In genomic region chr5:134590992-134591659, GRCh38 we compare ENCODE assay signal across 8 cellular contexts. TPM values are rescaled to one million over a fixed set of nuclear protein-coding genes. Genes with fewer than 3 reads are reported as not detected.
A peak's percentile ranks its signal among the peaks of the same experiment; 100 is the strongest.
DNase-seq lines count a peak whose midpoint lies in the region; ATAC-seq and TF ChIP-seq lines count a peak whose summit lies in the region.

No MANE protein-coding gene starts in this region.

- 76 to 79% methylated on average over 5 of the region's 5 CpGs for WGBS in endodermal cell (ENCODE audit: insufficient coverage in 1 of 2, insufficient read length in 1 of 2), 2 experiments

- H3K4me3 ChIP-seq in endodermal cell (ENCODE audit: low read length) (no peak overlapping the region), vagina (no peak overlapping the region)

- intact Hi-C loops in vagina (cut with DNase I): no loop called here

- no peak overlapping the region for H3K9ac ChIP-seq in endodermal cell (ENCODE audit: extremely low read depth, low read length, poor library complexity, severe bottlenecking)

- no peak for TF ChIP-seq CTCF in GM13977 (IDR thresholded peaks at IDR 0.05; ENCODE audit: extremely low read depth, insufficient read depth, missing control alignments)
- no peak for TF ChIP-seq CTCF in endodermal cell (conservative IDR thresholded peaks at IDR 0.05)
- no peak for TF ChIP-seq CTCF in vagina (IDR thresholded peaks at IDR 0.05)

- peak; percentile 12 for DNase-seq in GM13977 (ENCODE audit: low spot score)
- DNase-seq in OCI-M1 (lab: John Stamatoyannopoulos, UW): peak; percentile 25
- peak; percentile 77 for DNase-seq in endodermal cell
- DNase-seq in stimulated activated CD4-positive, alpha-beta T cell treated with anti-CD3 and anti-CD28 coated beads, Interleukin-15, amount 100 ng/mL, for 48 hours (ENCODE audit: low read depth in 2 of 2): peak; percentile 66 to 69
- no peak for DNase-seq in HuH-7.5 (ENCODE audit: low spot score)
- no peak for DNase-seq in vagina (ENCODE audit: extremely low spot score in 2 of 2)

- H3K4me1 ChIP-seq in endodermal cell (ENCODE audit: control insufficient read depth, insufficient read depth, low read length): no peaks in the 10 kb centered on the region
- peaks cover 13% of the 10 kb centered on the region for H3K4me1 ChIP-seq in vagina

- no peaks in the 10 kb centered on the region for H3K36me3 Mint-ChIP-seq in endodermal cell (ENCODE audit: low read depth)

- ATAC-seq in HG02870 (IDR thresholded peaks at IDR 0.05; ENCODE audit: unreplicated experiment): no peak
- ATAC-seq in HG03521 (IDR thresholded peaks at IDR 0.05; ENCODE audit: unreplicated experiment): no peak

- H3K36me3 ChIP-seq in endodermal cell (ENCODE audit: control insufficient read depth, insufficient read depth, low read length) (no peaks in the 10 kb centered on the region), vagina (no peaks in the 10 kb centered on the region)

- H3K9me3 ChIP-seq in endodermal cell (ENCODE audit: control insufficient read depth, low read length) (no peaks in the 10 kb centered on the region), vagina (no peaks in the 10 kb centered on the region)

- in situ Hi-C loops in GM13977 (cut with MboI; ENCODE audit: low pct_unique_long_range_greater_than_20kb, low sequenced_read_pairs, unreplicated experiment): no loop called here

- H3K4me1 Mint-ChIP-seq in endodermal cell: peaks cover 33% of the 10 kb centered on the region

- H3K27me3 ChIP-seq in endodermal cell (ENCODE audit: control insufficient read depth, insufficient read depth, low read length, poor library complexity, severe bottlenecking): no peaks in the 10 kb centered on the region
- no peaks in the 10 kb centered on the region for H3K27me3 ChIP-seq in vagina

- H3K9me3 Mint-ChIP-seq in endodermal cell: no peaks in the 10 kb centered on the region

- no peak overlapping the region for H3K27ac Mint-ChIP-seq in endodermal cell

- H3K27ac ChIP-seq in endodermal cell (ENCODE audit: low read depth, low read length) (no peak overlapping the region), vagina (no peak overlapping the region)

- no peak overlapping the region for H3K4me3 Mint-ChIP-seq in endodermal cell

- TF ChIP-seq POLR2A in vagina (IDR thresholded peaks at IDR 0.05): no peak

- no peaks in the 10 kb centered on the region for H3K27me3 Mint-ChIP-seq in endodermal cell (ENCODE audit: insufficient read depth)

RNA-seq across cellular contexts. Expression of gene SAR1B, which starts 41.5 kb away (rescaled TPM):
- total RNA-seq in endodermal cell (10 to 100 TPM; 18.4 to 24.2 TPM), vagina (47.1 TPM)
- polyA plus RNA-seq in endodermal cell (2013, experiment 1 of 2): 25.4 TPM
- 27.4 TPM for polyA plus RNA-seq in endodermal cell (2013, experiment 2 of 2)

RNA-seq across cellular contexts. Expression of gene SEC24A, which starts 57.5 kb away (rescaled TPM):
- total RNA-seq in endodermal cell (10 to 100 TPM; 26.5 to 32.1 TPM), vagina (11.3 TPM)
- polyA plus RNA-seq in endodermal cell (2013, experiment 1 of 2): 22.1 TPM
- 22.1 TPM for polyA plus RNA-seq in endodermal cell (2013, experiment 2 of 2)

Comparison
In these comparisons a context has a peak if more than half of its experiments do, and no peak if none do; other contexts are left out.
1. DNase-seq: peak in GM13977 (single experiment), OCI-M1 (single experiment), endodermal cell (single experiment) and stimulated activated CD4-positive, alpha-beta T cell treated with anti-CD3 and anti-CD28 coated beads, Interleukin-15, amount 100 ng/mL, for 48 hours (2 of 2); none in HuH-7.5 (single experiment) and vagina (0 of 2).